Comparison of ENCODE assay signal across 16 cellular contexts in the genomic region with DNA sequence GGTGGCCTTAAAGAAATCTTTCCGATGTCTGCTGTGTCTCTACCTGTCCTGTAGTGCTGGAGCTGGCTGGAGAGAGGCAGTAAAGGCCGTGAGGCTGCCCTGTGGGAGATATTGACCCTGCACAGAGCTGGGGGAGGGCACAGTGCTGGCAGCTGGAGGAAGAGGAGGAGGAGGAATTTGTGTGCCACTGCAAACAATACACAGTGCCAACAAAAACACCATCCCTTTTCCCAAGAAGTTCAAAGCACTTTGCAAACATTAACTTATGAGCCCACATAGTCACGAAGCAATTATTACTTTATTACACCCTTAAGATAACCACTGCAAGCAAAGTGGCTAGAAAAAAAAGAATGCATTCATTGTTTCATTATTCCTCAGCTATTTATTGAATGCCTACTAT. TPM values are rescaled to one million over a fixed set of nuclear protein-coding genes. Genes with fewer than 3 reads are reported as not detected.
DNase-seq lines count a peak whose midpoint lies in the region; ATAC-seq and TF ChIP-seq lines count a peak whose summit lies in the region.
"Had no signal": no experiment of that assay in that cellular context is flagged by ENCODE, and none has a peak within 500 bp of the region (broad histone marks: within the 10 kb centered on the region; RNA-seq: fewer than 3 reads in every experiment).

No MANE protein-coding gene starts in this region.

- H3K27ac Mint-ChIP-seq in activated naive CD8-positive, alpha-beta T cell = peak overlapping the region; percentile 86

- intact Hi-C loops in right cardiac atrium (cut with DNase I) (loop anchor here in 1 of 4 donors (10.0 kb wide), 1 partner anchor 154 kb away; no protein-coding TSS in a partner anchor), left ventricle myocardium inferior (cut with micrococcal nuclease) (no loop called here), right lobe of liver (cut with DNase I) (no loop called here)

- ATAC-seq in right cardiac atrium (peak; percentile 85 to 89), right lobe of liver (peak; percentile 97 to 99 (median 98)), HG03378 (IDR thresholded peaks at IDR 0.05; ENCODE audit: unreplicated experiment) (no peak), HG03469 (IDR thresholded peaks at IDR 0.05; ENCODE audit: unreplicated experiment) (no peak)

- H3K4me1 ChIP-seq in right cardiac atrium (ENCODE audit: control insufficient read depth, insufficient read depth, low read length) (no peaks in the 10 kb centered on the region), left ventricle myocardium inferior (no peaks in the 10 kb centered on the region), right lobe of liver (peaks cover 0 to 18% (median 5%) of the 10 kb centered on the region in 4 donors)
- H3K4me1 ChIP-seq: BLaER1 had no signal

- H3K4me1 Mint-ChIP-seq in activated naive CD8-positive, alpha-beta T cell (ENCODE audit: low read depth) = peaks cover 85% of the 10 kb centered on the region

- DNase-seq in right cardiac atrium (peak in 2 of 3 donors; percentile 14 to 53), left ventricle myocardium inferior (no peak), right lobe of liver (peak; percentile 76 to 91 (median 89)), NCI-H524 treated with DMSO at 0.1 percent for 48 hours (lab: John Stamatoyannopoulos, UW) (no peak), NCI-H1694 treated with DMSO at 0.1 percent for 48 hours (lab: John Stamatoyannopoulos, UW) (no peak)
- DNase-seq: KG1; NCI-H2081; PC-9; stimulated activated CD8-positive, alpha-beta memory T cell treated with anti-CD3 and anti-CD28 coated beads, Interleukin-4, amount 100 ng/mL, for 48 hours had no signal

- H3K4me3 Mint-ChIP-seq in activated naive CD8-positive, alpha-beta T cell = no peak overlapping the region
- H3K4me3 Mint-ChIP-seq: neural crest cell had no signal

- no peak for TF ChIP-seq POLR2A in right lobe of liver (IDR thresholded peaks at IDR 0.05)

- WGBS in right cardiac atrium = 44% methylated on average over 3 of the region's 3 CpGs
- WGBS in right lobe of liver (ENCODE audit: insufficient coverage, low coverage, low lambda C conversion rate, missing lambda C conversion rate) = 15% methylated on average over 3 of the region's 3 CpGs

- TF ChIP-seq CTCF in left ventricle myocardium inferior (IDR thresholded peaks at IDR 0.05; ENCODE audit: borderline replicate concordance) (no peak), right lobe of liver (IDR thresholded peaks at IDR 0.05) (no peak)

- no peak overlapping the region for H3K4me3 ChIP-seq in right cardiac atrium (ENCODE audit: low read length)
- no peak overlapping the region for H3K4me3 ChIP-seq in left ventricle myocardium inferior
- no peak overlapping the region for H3K4me3 ChIP-seq in right lobe of liver
- H3K4me3 ChIP-seq: BLaER1, cardiac muscle cell, PC-9 had no signal

- peaks cover 4% of the 10 kb centered on the region for H3K36me3 Mint-ChIP-seq in activated naive CD8-positive, alpha-beta T cell

- H3K27me3 ChIP-seq in right cardiac atrium (ENCODE audit: control insufficient read depth, insufficient read depth) (no peaks in the 10 kb centered on the region), left ventricle myocardium inferior (ENCODE audit: low read depth) (no peaks in the 10 kb centered on the region), right lobe of liver (no peaks in the 10 kb centered on the region)
- H3K27me3 ChIP-seq: BLaER1, cardiac muscle cell had no signal

- H3K9me3 ChIP-seq in right cardiac atrium (ENCODE audit: control insufficient read depth, low read length) (no peaks in the 10 kb centered on the region), left ventricle myocardium inferior (replicated peaks) (no peaks in the 10 kb centered on the region), right lobe of liver (no peaks in the 10 kb centered on the region)
- H3K9me3 ChIP-seq: BLaER1 had no signal

- H3K27me3 Mint-ChIP-seq in activated naive CD8-positive, alpha-beta T cell = no peaks in the 10 kb centered on the region

- no peaks in the 10 kb centered on the region for H3K36me3 ChIP-seq in left ventricle myocardium inferior
- H3K36me3 ChIP-seq in right lobe of liver = no peaks in the 10 kb centered on the region
- H3K36me3 ChIP-seq: BLaER1, cardiac muscle cell had no signal

- H3K9me3 Mint-ChIP-seq in activated naive CD8-positive, alpha-beta T cell (ENCODE audit: low read depth) = no peaks in the 10 kb centered on the region
- H3K9me3 Mint-ChIP-seq: neural crest cell had no signal

- H3K27ac ChIP-seq in right cardiac atrium (ENCODE audit: low read length) (no peak overlapping the region), left ventricle myocardium inferior (replicated peaks) (no peak overlapping the region), right lobe of liver (no peak overlapping the region)
- H3K27ac ChIP-seq: BLaER1, cardiac muscle cell, epithelial cell of prostate, PC-9 had no signal

RNA-seq across cellular contexts. Expression of gene CYTIP, which starts 45.0 kb away (rescaled TPM):
- total RNA-seq in right cardiac atrium = 1 to 10 TPM; 2.3 to 4.2 (median 3.2) TPM
- 1.3 TPM for polyA plus RNA-seq in right cardiac atrium
- 0.82 TPM for total RNA-seq in left ventricle myocardium inferior
- 1 to 10 TPM; 1.1 to 6.0 (median 2.9) TPM for total RNA-seq in right lobe of liver
- total RNA-seq: cardiac muscle cell, PC-9 had no signal
- polyA plus RNA-seq: cardiac muscle cell had no signal

Comparison
In these comparisons a context has a peak if more than half of its experiments do, and no peak if none do; other contexts are left out.
1. DNase-seq: peak in right cardiac atrium (2 of 3) and right lobe of liver (3 of 3); none in left ventricle myocardium inferior (single experiment), NCI-H524 treated with DMSO at 0.1 percent for 48 hours (single experiment) and NCI-H1694 treated with DMSO at 0.1 percent for 48 hours (single experiment).
2. ATAC-seq: peak in right cardiac atrium (2 of 2) and right lobe of liver (4 of 4); none in HG03378 (single experiment) and HG03469 (single experiment).